18 cellular contexts compared by ENCODE assay signal in genomic region chrX:13791145-13791544, GRCh38. TPM values are rescaled to one million over a fixed set of nuclear protein-coding genes. Genes with fewer than 3 reads are reported as not detected.
A peak's percentile ranks its signal among the peaks of the same experiment; 100 is the strongest.
DNase-seq lines count a peak whose midpoint lies in the region; ATAC-seq and TF ChIP-seq lines count a peak whose summit lies in the region.
"Had no signal": no experiment of that assay in that cellular context is flagged by ENCODE, and none has a peak within 500 bp of the region (broad histone marks: within the 10 kb centered on the region; RNA-seq: fewer than 3 reads in every experiment).

No MANE protein-coding gene starts in this region.

- no peaks in the 10 kb centered on the region for H3K36me3 Mint-ChIP-seq in WTC11
- H3K36me3 Mint-ChIP-seq: CD8-positive, alpha-beta memory T cell had no signal

- peak overlapping the region; percentile 89 for H3K27ac ChIP-seq in caudate nucleus (ENCODE audit: low read depth, low read length)
- H3K27ac ChIP-seq in layer of hippocampus (ENCODE audit: low read depth, low read length), result peak overlapping the region; percentile 71
- H3K27ac ChIP-seq in suprapubic skin, result peak overlapping the region; percentile 59
- H3K27ac ChIP-seq: BLaER1, GM23248 had no signal

- TF ChIP-seq CTCF in WTC11 (IDR thresholded peaks at IDR 0.05) (no peak), suprapubic skin (IDR thresholded peaks at IDR 0.05) (no peak)

- CTCF ChIA-PET in WTC11 (lab: Charles Lee), result no interaction called here

- no peak for TF ChIP-seq POLR2A in suprapubic skin (IDR thresholded peaks at IDR 0.05)

- no peaks in the 10 kb centered on the region for H3K36me3 ChIP-seq in suprapubic skin
- H3K36me3 ChIP-seq: BLaER1 had no signal

- TF ChIP-seq EP300 in suprapubic skin (IDR thresholded peaks at IDR 0.05), result no peak

- no peaks in the 10 kb centered on the region for H3K27me3 ChIP-seq in layer of hippocampus (ENCODE audit: control insufficient read depth, insufficient read depth, low read length)
- no peaks in the 10 kb centered on the region for H3K27me3 ChIP-seq in suprapubic skin

- H3K4me1 Mint-ChIP-seq in WTC11, result peaks cover 31% of the 10 kb centered on the region
- H3K4me1 Mint-ChIP-seq: CD8-positive, alpha-beta memory T cell had no signal

- no peak overlapping the region for H3K4me3 ChIP-seq in suprapubic skin
- H3K4me3 ChIP-seq: BLaER1, GM23248 had no signal

- no peak overlapping the region for H3K4me3 Mint-ChIP-seq in WTC11
- H3K4me3 Mint-ChIP-seq: CD8-positive, alpha-beta memory T cell had no signal

- ATAC-seq in WTC11 (no peak), GM21447 (IDR thresholded peaks at IDR 0.05; ENCODE audit: unreplicated experiment) (no peak)

- H3K27me3 Mint-ChIP-seq in WTC11 (ENCODE audit: low read depth), result no peaks in the 10 kb centered on the region

- no peak for DNase-seq in WTC11 (ENCODE audit: low spot score)
- no peak for DNase-seq in caudate nucleus (lab: John Stamatoyannopoulos, UW)
- no peak for DNase-seq in suprapubic skin (ENCODE audit: low spot score in 2 of 2)
- DNase-seq in occipital lobe (lab: John Stamatoyannopoulos, UW), result no peak
- no peak for DNase-seq in amniotic stem cell (lab: John Stamatoyannopoulos, UW)
- no peak for DNase-seq in EL
- DNase-seq: CD8-positive, alpha-beta memory T cell; DMS79; GM23248; HCEC 1CT; MV-4-11; NCI-H1417 treated with DMSO at 0.1 percent for 48 hours; NCI-H1930 had no signal

- 93% methylated on average over 2 of the region's 2 CpGs for WGBS in suprapubic skin

- POLR2A ChIA-PET in WTC11 (lab: Charles Lee), result no interaction called here

- no peaks in the 10 kb centered on the region for H3K9me3 ChIP-seq in suprapubic skin
- H3K9me3 ChIP-seq: BLaER1 had no signal

- no peaks in the 10 kb centered on the region for H3K4me1 ChIP-seq in suprapubic skin
- H3K4me1 ChIP-seq: BLaER1 had no signal

- H3K27ac Mint-ChIP-seq in WTC11, result no peak overlapping the region
- H3K27ac Mint-ChIP-seq: CD8-positive, alpha-beta memory T cell had no signal

- no peaks in the 10 kb centered on the region for H3K9me3 Mint-ChIP-seq in WTC11
- H3K9me3 Mint-ChIP-seq: CD8-positive, alpha-beta memory T cell had no signal

TF ChIP-seq in WTC11, 78 proteins besides CTCF, POLR2A, EP300 and RAD21:
- TF ChIP-seq TEAD4 (CRISPR knock-in tag; IDR thresholded peaks at IDR 0.05), result no peak
- no peak for TF ChIP-seq USF1 (CRISPR knock-in tag; IDR thresholded peaks at IDR 0.05)
- peak; percentile 62; the same call in 1 of the 2 replicates for TF ChIP-seq ZNF121 (CRISPR knock-in tag; IDR thresholded peaks at IDR 0.05)
- TF ChIP-seq ZNF317 (CRISPR knock-in tag; IDR thresholded peaks at IDR 0.05; ENCODE audit: borderline replicate concordance, low read depth), result no peak

RNA-seq across cellular contexts. Expression of gene GPM6B, which starts 25.7 kb away (rescaled TPM):
- total RNA-seq in WTC11 (2021), result 99.0 to 103 TPM (median 99.8 TPM) in 3 replicates
- 10 to 100 TPM in 2 of 4 donors, 1 to 10 TPM in 2; 6.6 to 21.7 (median 13.8) TPM for total RNA-seq in suprapubic skin
- total RNA-seq in occipital lobe, result 418 TPM
- total RNA-seq: A172; CD8-positive, alpha-beta memory T cell; OCI-LY7 had no signal

RNA-seq across cellular contexts. Expression of gene OFD1, which starts 56.6 kb away (rescaled TPM):
- total RNA-seq in WTC11 (2021), result 22.8 to 25.1 TPM (median 23.4 TPM) in 3 replicates
- total RNA-seq in suprapubic skin, result 10 to 100 TPM; 19.1 to 68.4 (median 32.5) TPM
- 20.7 TPM for total RNA-seq in occipital lobe

RNA-seq across cellular contexts. Expression of gene TRAPPC2, which starts 56.7 kb away (rescaled TPM):
- total RNA-seq in WTC11 (2021) (10.2 to 13.9 TPM (median 10.7 TPM) in 3 replicates), suprapubic skin (10 to 100 TPM in 3 of 4 donors, 1 to 10 TPM in 1; 9.7 to 16.9 (median 12.0) TPM), occipital lobe (76.7 TPM)
